Comparison of ENCODE assay signal across 27 cellular contexts in the genomic region with DNA sequence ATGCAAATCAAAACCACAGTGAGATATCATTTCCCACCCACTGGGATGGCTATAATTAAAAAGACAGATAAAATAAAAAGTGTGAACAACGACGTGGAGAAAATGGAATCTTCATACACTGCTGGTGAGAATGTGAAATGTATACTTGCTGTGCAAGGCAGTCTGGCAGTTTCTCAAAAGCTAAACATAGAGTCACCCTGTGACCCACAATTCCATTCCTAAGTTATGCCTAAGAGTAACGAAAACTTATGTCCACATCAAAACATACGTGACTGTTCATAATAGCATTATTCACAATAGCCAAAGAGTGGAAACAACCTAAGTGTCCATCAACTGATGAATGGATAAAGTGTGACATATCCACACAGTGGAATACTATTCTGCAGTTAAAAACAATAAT. TPM values are rescaled to one million over a fixed set of nuclear protein-coding genes. Genes with fewer than 3 reads are reported as not detected.
DNase-seq lines count a peak whose midpoint lies in the region; ATAC-seq and TF ChIP-seq lines count a peak whose summit lies in the region.
"Had no signal": no experiment of that assay in that cellular context is flagged by ENCODE, and none has a peak within 500 bp of the region (broad histone marks: within the 10 kb centered on the region; RNA-seq: fewer than 3 reads in every experiment).

No MANE protein-coding gene starts in this region.

- in situ Hi-C loops in gastrocnemius medialis (cut with MboI; ENCODE audit: low sequenced_read_pairs in 4 of 4), result no loop called here

- no peak for TF ChIP-seq POLR2A in gastrocnemius medialis (IDR thresholded peaks at IDR 0.05)

- H3K4me1 ChIP-seq in adipocyte (ENCODE audit: control insufficient read depth, insufficient read depth, low read length) (peaks cover 57% of the 10 kb centered on the region), gastrocnemius medialis (peaks cover 10 to 30% of the 10 kb centered on the region in 2 donors)
- H3K4me1 ChIP-seq: Peyer's patch had no signal

- DNase-seq in EH (ENCODE audit: low read depth) (peak; percentile 90), adipocyte (ENCODE audit: low read depth) (peak; percentile 75), fibroblast of peridontal ligament (ENCODE audit: extremely low read depth) (peak; percentile 94), gastrocnemius medialis (no peak), putamen (ENCODE audit: low spot score) (no peak), immature natural killer cell (no peak)
- DNase-seq in activated naive CD4-positive, alpha-beta T cell treated with anti-CD3 and anti-CD28 coated beads, Interleukin-2, amount 10 ng/mL, durations not matched to agents 7 days and 5 days, result no peak
- DNase-seq: ACHN; activated CD4-positive, alpha-beta T cell treated with anti-CD3 and anti-CD28 coated beads, Interleukin-2, amount 50 U/mL, for 4 hours; activated gamma-delta T cell; cerebellar nuclear complex; effector memory CD8-positive, alpha-beta T cell; hippocampal formation; Karpas-422; mammary epithelial cell; NCI-H1048; NCI-H510A treated with DMSO at 0.1 percent for 48 hours; NK-92 treated with Interleukin-12 subunit alpha and Interleukin-12 subunit beta, amount 100 ng/mL, for 24 hours; Peyer's patch; right cardiac atrium; T-helper 2 cell; testis; WERI-Rb-1 had no signal

- H3K9ac ChIP-seq in adipocyte (ENCODE audit: low read length), result no peak overlapping the region

- no peaks in the 10 kb centered on the region for H3K4me1 Mint-ChIP-seq in activated naive CD4-positive, alpha-beta T cell treated with anti-CD3 and anti-CD28 coated beads, Interleukin-2, amount 10 ng/mL, durations not matched to agents 7 days and 5 days
- H3K4me1 Mint-ChIP-seq in immature natural killer cell, result peaks cover under 1 to 12% of the 10 kb centered on the region in 2 donors

- H3K9me3 ChIP-seq in adipocyte (ENCODE audit: control insufficient read depth, low read length) (no peaks in the 10 kb centered on the region), gastrocnemius medialis (no peaks in the 10 kb centered on the region)
- H3K9me3 ChIP-seq: esophagus muscularis mucosa, Peyer's patch, SJSA1, testis had no signal

- CTCF ChIA-PET in activated naive CD4-positive, alpha-beta T cell treated with anti-CD3 and anti-CD28 coated beads, Interleukin-2, amount 10 ng/mL, durations not matched to agents 7 days and 5 days (lab: Charles Lee), result no interaction called here

- TF ChIP-seq CTCF in gastrocnemius medialis (IDR thresholded peaks at IDR 0.05 in 4 of 5, conservative IDR thresholded peaks at IDR 0.05 in 1 of 5), result no peak

- ATAC-seq in gastrocnemius medialis, result peak in 1 of 2 donors; percentile 80
- ATAC-seq in SK-N-SH treated with all-trans-retinoic acid at 6 μM for 48 hours, result no peak
- ATAC-seq: effector memory CD8-positive, alpha-beta T cell; GM12878; right cardiac atrium had no signal

- H3K36me3 Mint-ChIP-seq in activated naive CD4-positive, alpha-beta T cell treated with anti-CD3 and anti-CD28 coated beads, Interleukin-2, amount 10 ng/mL, durations not matched to agents 7 days and 5 days, result peaks cover 11% of the 10 kb centered on the region
- peaks cover 7 to 19% (median 12%) of the 10 kb centered on the region in 3 donors for H3K36me3 Mint-ChIP-seq in immature natural killer cell

- intact Hi-C loops in gastrocnemius medialis (cut with DNase I; ENCODE audit: low total_unique reads), result no loop called here

- H3K4me3 Mint-ChIP-seq in activated naive CD4-positive, alpha-beta T cell treated with anti-CD3 and anti-CD28 coated beads, Interleukin-2, amount 10 ng/mL, durations not matched to agents 7 days and 5 days, result no peak overlapping the region
- H3K4me3 Mint-ChIP-seq in immature natural killer cell, result no peak overlapping the region
- H3K4me3 Mint-ChIP-seq: effector memory CD8-positive, alpha-beta T cell had no signal

- H3K9me3 Mint-ChIP-seq in activated naive CD4-positive, alpha-beta T cell treated with anti-CD3 and anti-CD28 coated beads, Interleukin-2, amount 10 ng/mL, durations not matched to agents 7 days and 5 days, result no peaks in the 10 kb centered on the region
- no peaks in the 10 kb centered on the region for H3K9me3 Mint-ChIP-seq in immature natural killer cell
- H3K9me3 Mint-ChIP-seq: effector memory CD8-positive, alpha-beta T cell had no signal

- H3K27me3 ChIP-seq in adipocyte (replicated peaks; ENCODE audit: control insufficient read depth, insufficient read depth, low read length) (no peaks in the 10 kb centered on the region), gastrocnemius medialis (no peaks in the 10 kb centered on the region)
- H3K27me3 ChIP-seq: esophagus muscularis mucosa, Peyer's patch, SJSA1, testis had no signal

- H3K4me3 ChIP-seq in adipocyte (ENCODE audit: low read length) (no peak overlapping the region), gastrocnemius medialis (no peak overlapping the region)
- H3K4me3 ChIP-seq: esophagus muscularis mucosa, GM12878, Peyer's patch, SJSA1, testis had no signal

- peak overlapping the region in 3 of 4 donors; percentile 9 to 62 (median 44) for H3K27ac ChIP-seq in gastrocnemius medialis
- H3K27ac ChIP-seq: esophagus muscularis mucosa, Peyer's patch, SJSA1, testis, WERI-Rb-1 had no signal

- peaks cover 14% of the 10 kb centered on the region for H3K36me3 ChIP-seq in adipocyte (ENCODE audit: control insufficient read depth, insufficient read depth, low read length, severe bottlenecking)
- H3K36me3 ChIP-seq in gastrocnemius medialis, result no peaks in the 10 kb centered on the region

- H3K27ac Mint-ChIP-seq in activated naive CD4-positive, alpha-beta T cell treated with anti-CD3 and anti-CD28 coated beads, Interleukin-2, amount 10 ng/mL, durations not matched to agents 7 days and 5 days, result no peak overlapping the region
- peak overlapping the region in 1 of 6 donors; percentile 17 for H3K27ac Mint-ChIP-seq in immature natural killer cell

- H3K27me3 Mint-ChIP-seq in activated naive CD4-positive, alpha-beta T cell treated with anti-CD3 and anti-CD28 coated beads, Interleukin-2, amount 10 ng/mL, durations not matched to agents 7 days and 5 days, result no peaks in the 10 kb centered on the region
- H3K27me3 Mint-ChIP-seq in immature natural killer cell (ENCODE audit: low read depth in 3 of 3), result no peaks in the 10 kb centered on the region
- H3K27me3 Mint-ChIP-seq: effector memory CD8-positive, alpha-beta T cell had no signal

TF ChIP-seq in SK-N-SH treated with all-trans-retinoic acid at 6 μM for 48 hours, 23 proteins besides CTCF, POLR2A, EP300 and RAD21 (continues in another document):
- TF ChIP-seq CSDC2 (CRISPR knock-in tag; IDR thresholded peaks at IDR 0.05) (no peak), BACH2 (CRISPR knock-in tag; IDR thresholded peaks at IDR 0.05; ENCODE audit: borderline replicate concordance) (no peak), ZC3H10 (CRISPR knock-in tag; IDR thresholded peaks at IDR 0.05) (no peak), PATZ1 (CRISPR knock-in tag; IDR thresholded peaks at IDR 0.05; ENCODE audit: borderline replicate concordance) (no peak), ESRRG (CRISPR knock-in tag; IDR thresholded peaks at IDR 0.05) (no peak), OSR1 (CRISPR knock-in tag; IDR thresholded peaks at IDR 0.05) (no peak), TSHZ2 (CRISPR knock-in tag; IDR thresholded peaks at IDR 0.05) (no peak), PPARA (CRISPR knock-in tag; IDR thresholded peaks at IDR 0.05; ENCODE audit: borderline replicate concordance) (no peak), ZNF565 (CRISPR knock-in tag; conservative IDR thresholded peaks at IDR 0.05; ENCODE audit: low read depth) (no peak), TCF4 (CRISPR knock-in tag; IDR thresholded peaks at IDR 0.05; ENCODE audit: borderline replicate concordance) (no peak), ISL1 (CRISPR knock-in tag; IDR thresholded peaks at IDR 0.05) (no peak), SNAI2 (CRISPR knock-in tag; IDR thresholded peaks at IDR 0.05) (no peak)

RNA-seq across cellular contexts. Expression of gene VPS4A, which starts 38.1 kb away (rescaled TPM):
- 100 to 1,000 TPM in 1 of 4 donors, 10 to 100 TPM in 3; 53.3 to 112 (median 70.1) TPM for total RNA-seq in gastrocnemius medialis
- 10 to 100 TPM; 26.5 to 52.0 (median 30.9) TPM for polyA plus RNA-seq in immature natural killer cell

RNA-seq across cellular contexts. Expression of gene PDF, which starts 57.4 kb away (rescaled TPM):
- 10 to 100 TPM; 11.0 to 23.1 (median 16.8) TPM for total RNA-seq in gastrocnemius medialis
- 1 to 10 TPM; 6.3 to 10.0 (median 6.3) TPM for polyA plus RNA-seq in immature natural killer cell

Comparison
In these comparisons a context has a peak if more than half of its experiments do, and no peak if none do; other contexts are left out.
1. DNase-seq: peak in EH (single experiment), adipocyte (single experiment) and fibroblast of peridontal ligament (single experiment); none in gastrocnemius medialis (0 of 2), putamen (single experiment), activated naive CD4-positive, alpha-beta T cell treated with anti-CD3 and anti-CD28 coated beads, Interleukin-2, amount 10 ng/mL, durations not matched to agents 7 days and 5 days (single experiment) and immature natural killer cell (0 of 3).